ENCODE assay signal across 19 cellular contexts in genomic region chr1:25757151-25757845, GRCh38.
"Had no signal": no experiment of that assay in that cellular context is flagged by ENCODE, and none has a peak within 500 bp of the region (broad histone marks: within the 10 kb centered on the region; RNA-seq: fewer than 3 reads in every experiment).

No MANE protein-coding gene starts in this region.

- H3K36me3 ChIP-seq: colonic mucosa, neutrophil, upper lobe of right lung had no signal

- H3K27me3 ChIP-seq: colonic mucosa, esophagus squamous epithelium, heart right ventricle, left lung, neutrophil, upper lobe of right lung had no signal

- H3K4me3 ChIP-seq: colonic mucosa, esophagus squamous epithelium, heart right ventricle, left lung, smooth muscle cell, upper lobe of right lung had no signal

- H3K4me3 Mint-ChIP-seq: activated CD4-positive, alpha-beta T cell treated with anti-CD3 and anti-CD28 coated beads, Interleukin-2, amount 10 ng/mL, durations not matched to agents 7 days and 5 days; activated CD8-positive, alpha-beta T cell treated with anti-CD3 and anti-CD28 coated beads, Interleukin-2, amount 10 ng/mL, durations not matched to agents 7 days and 5 days; activated naive CD4-positive, alpha-beta T cell treated with anti-CD3 and anti-CD28 coated beads for 36 hours; activated T-cell treated with anti-CD3 and anti-CD28 coated beads, Interleukin-2, amount 50 U/mL, for 4 hours; central memory CD8-positive, alpha-beta T cell had no signal

- H3K4me2 ChIP-seq: smooth muscle cell had no signal

- H3K27ac Mint-ChIP-seq: activated CD4-positive, alpha-beta T cell treated with anti-CD3 and anti-CD28 coated beads, Interleukin-2, amount 10 ng/mL, durations not matched to agents 7 days and 5 days; activated CD8-positive, alpha-beta T cell treated with anti-CD3 and anti-CD28 coated beads, Interleukin-2, amount 10 ng/mL, durations not matched to agents 7 days and 5 days; activated naive CD4-positive, alpha-beta T cell treated with anti-CD3 and anti-CD28 coated beads for 36 hours had no signal

- H3K9me3 ChIP-seq: colonic mucosa, esophagus squamous epithelium, heart right ventricle, left lung, neutrophil, upper lobe of right lung had no signal

- DNase-seq: activated CD4-positive, alpha-beta T cell treated with anti-CD3 and anti-CD28 coated beads, Interleukin-2, amount 10 ng/mL, durations not matched to agents 7 days and 5 days; activated CD8-positive, alpha-beta T cell treated with anti-CD3 and anti-CD28 coated beads, Interleukin-2, amount 10 ng/mL, durations not matched to agents 7 days and 5 days; activated naive CD4-positive, alpha-beta T cell treated with anti-CD3 and anti-CD28 coated beads for 36 hours; activated T-cell treated with anti-CD3 and anti-CD28 coated beads, Interleukin-2, amount 50 U/mL, for 4 hours; aorta; colonic mucosa; esophagus squamous epithelium; heart right ventricle; mammary epithelial cell; midbrain; stimulated activated CD4-positive, alpha-beta T cell treated with anti-CD3 and anti-CD28 coated beads, Interleukin-4, amount 100 ng/mL, for 4 hours; stimulated activated naive CD4-positive, alpha-beta T cell; upper lobe of right lung had no signal

- H3K27ac ChIP-seq: colonic mucosa, esophagus squamous epithelium, heart right ventricle, left lung, neutrophil, upper lobe of right lung had no signal

- ATAC-seq: activated CD4-positive, CD25-positive, alpha-beta regulatory T cell treated with anti-CD3 and anti-CD28 coated beads, Interleukin-2, amount 50 U/mL, for 24 hours; activated CD8-positive, alpha-beta T cell treated with anti-CD3 and anti-CD28 coated beads, Interleukin-2, amount 10 ng/mL, durations not matched to agents 7 days and 5 days; activated T-cell treated with anti-CD3 and anti-CD28 coated beads, Interleukin-2, amount 50 U/mL, for 4 hours; heart right ventricle; left lung; sciatic nerve; upper lobe of right lung had no signal

- H3K27me3 Mint-ChIP-seq: activated CD4-positive, alpha-beta T cell treated with anti-CD3 and anti-CD28 coated beads, Interleukin-2, amount 10 ng/mL, durations not matched to agents 7 days and 5 days; central memory CD8-positive, alpha-beta T cell had no signal

- H3K9me3 Mint-ChIP-seq: activated CD4-positive, alpha-beta T cell treated with anti-CD3 and anti-CD28 coated beads, Interleukin-2, amount 10 ng/mL, durations not matched to agents 7 days and 5 days; activated naive CD4-positive, alpha-beta T cell treated with anti-CD3 and anti-CD28 coated beads for 36 hours; activated T-cell treated with anti-CD3 and anti-CD28 coated beads, Interleukin-2, amount 50 U/mL, for 4 hours; central memory CD8-positive, alpha-beta T cell had no signal

- H3K4me1 ChIP-seq: colonic mucosa, upper lobe of right lung had no signal
